ENCODE assay signal across 21 cellular contexts in genomic region chr10:4692206-4692605, GRCh38.
DNase-seq lines count a peak whose midpoint lies in the region; ATAC-seq, FAIRE-seq and TF ChIP-seq lines count a peak whose summit lies in the region.
"Had no signal": no experiment of that assay in that cellular context is flagged by ENCODE, and none has a peak within 500 bp of the region (broad histone marks: within the 10 kb centered on the region; RNA-seq: fewer than 3 reads in every experiment).

No MANE protein-coding gene starts in this region.

- peaks cover 7% of the 10 kb centered on the region for H3F3A ChIP-seq in PC-3 (ENCODE audit: low read length, unreplicated experiment)

- H3K27me3 ChIP-seq in PC-3 (ENCODE audit: low read length) (no peaks in the 10 kb centered on the region), bronchial epithelial cell (ENCODE audit: control insufficient read depth, insufficient read depth, low read length) (no peaks in the 10 kb centered on the region), osteoblast (ENCODE audit: insufficient read depth, low read length) (no peaks in the 10 kb centered on the region)

- H3K4me1 ChIP-seq in PC-3 (ENCODE audit: insufficient read depth, low read length) = peaks cover 34% of the 10 kb centered on the region
- H3K4me1 ChIP-seq in osteoblast (ENCODE audit: insufficient read depth, low read length) = peaks cover 16% of the 10 kb centered on the region

- H3K79me2 ChIP-seq in PC-3 (ENCODE audit: low read length) (no peaks in the 10 kb centered on the region), osteoblast (ENCODE audit: insufficient read depth, low read length) (no peaks in the 10 kb centered on the region)

- H3K27ac Mint-ChIP-seq in Calu3 (ENCODE audit: unreplicated experiment) = peak overlapping the region; percentile 67
- no peak overlapping the region for H3K27ac Mint-ChIP-seq in natural killer cell
- H3K27ac Mint-ChIP-seq: CD4-positive, alpha-beta T cell had no signal

- H3K4me3 ChIP-seq in PC-3 (ENCODE audit: low read length) (no peak overlapping the region), bronchial epithelial cell (ENCODE audit: low read depth, low read length) (no peak overlapping the region), osteoblast (ENCODE audit: insufficient read depth, low read length) (no peak overlapping the region)
- H3K4me3 ChIP-seq: GM12878, K562 had no signal

- peaks cover 3% of the 10 kb centered on the region for H3K9me3 Mint-ChIP-seq in Calu3 (ENCODE audit: low read depth, unreplicated experiment)
- no peaks in the 10 kb centered on the region for H3K9me3 Mint-ChIP-seq in natural killer cell
- H3K9me3 Mint-ChIP-seq: CD4-positive, alpha-beta T cell had no signal

- FAIRE-seq in bronchial epithelial cell (lab: Jason Lieb, UNC) = no peak
- FAIRE-seq: GM12878, H54, K562 had no signal

- H3K4me1 Mint-ChIP-seq in Calu3 (ENCODE audit: low read depth, unreplicated experiment) = peaks cover 51% of the 10 kb centered on the region
- H3K4me1 Mint-ChIP-seq in natural killer cell = no peaks in the 10 kb centered on the region

- peak; percentile 86 for ATAC-seq in PC-3
- no peak for ATAC-seq in natural killer cell
- ATAC-seq: GM12878, K562 had no signal

- H3K27ac ChIP-seq in PC-3 (ENCODE audit: low read length) = peak overlapping the region; percentile 100
- H3K27ac ChIP-seq in osteoblast (ENCODE audit: low read depth, low read length) = peak overlapping the region; percentile 56

- CTCF ChIA-PET in Calu3 (lab: Charles Lee) (interaction anchor here (0.8 to 1.4 kb wide), 4 partner anchors 12 to 79 kb away, joined by 3 to 8 read pairs (median 4); no protein-coding TSS in a partner anchor), PC-3 (lab: Charles Lee) (interaction anchor here (0.5 to 1.5 kb wide), 6 partner anchors 14 to 78 kb away, joined by 3 to 6 read pairs (median 4); no protein-coding TSS in a partner anchor)

- H3K4me3 Mint-ChIP-seq in Calu3 (ENCODE audit: low read depth, unreplicated experiment) (no peak overlapping the region), natural killer cell (no peak overlapping the region)
- H3K4me3 Mint-ChIP-seq: CD4-positive, alpha-beta T cell had no signal

- TF ChIP-seq CTCF in Calu3 (IDR thresholded peaks at IDR 0.05; ENCODE audit: unreplicated experiment) (no peak), PC-3 (conservative IDR thresholded peaks at IDR 0.05; ENCODE audit: low read depth, low read length) (no peak), bronchial epithelial cell (IDR thresholded peaks at IDR 0.05; ENCODE audit: insufficient read depth, low read length, severe bottlenecking) (no peak), osteoblast (IDR thresholded peaks at IDR 0.05; ENCODE audit: extremely low read depth, low read depth, low read length) (no peak), natural killer cell (IDR thresholded peaks at IDR 0.05) (no peak)

- no peaks in the 10 kb centered on the region for H3K36me3 ChIP-seq in PC-3 (ENCODE audit: low read depth, low read length)
- no peaks in the 10 kb centered on the region for H3K36me3 ChIP-seq in bronchial epithelial cell (ENCODE audit: control insufficient read depth, insufficient read depth, low read length)
- H3K36me3 ChIP-seq in osteoblast (ENCODE audit: insufficient read depth, low read length) = no peaks in the 10 kb centered on the region

- POLR2A ChIA-PET in PC-3 (lab: Charles Lee; ENCODE audit: unreplicated experiment) = interaction anchor here (0.5 to 1.2 kb wide), 11 partner anchors 20 to 907 kb away, joined by 3 to 31 read pairs (median 7); partner anchors contain the start of gene KLF6

- H3K36me3 Mint-ChIP-seq in Calu3 (ENCODE audit: insufficient read depth, unreplicated experiment) (peaks cover 7% of the 10 kb centered on the region), natural killer cell (no peaks in the 10 kb centered on the region)

- DNase-seq in Calu3 (no peak), PC-3 (peak; percentile 59), bronchial epithelial cell (ENCODE audit: low read depth) (peak; percentile 67), osteoblast (ENCODE audit: insufficient read length, low spot score, missing footprints) (no peak), NCI-H1105 treated with DMSO at 0.1 percent for 48 hours (lab: John Stamatoyannopoulos, UW) (no peak), natural killer cell (no peak), T-helper 1 cell (no peak)
- DNase-seq: CD4-positive, alpha-beta T cell; COR-L47; DMS 273 treated with DMSO at 0.1 percent for 48 hours; DMS79 treated with DMSO at 0.1 percent for 48 hours; MM.1S; NCI-H1092; NCI-H1436 treated with DMSO at 0.1 percent for 48 hours; NCI-H1930; NCI-H2227 treated with DMSO at 0.1 percent for 48 hours; NCI-H510A treated with DMSO at 0.1 percent for 48 hours; NCI-H748 treated with DMSO at 0.1 percent for 48 hours had no signal

- no peaks in the 10 kb centered on the region for H3K9me2 ChIP-seq in PC-3 (replicated peaks; ENCODE audit: low read length)

- H3K27me3 Mint-ChIP-seq in Calu3 (ENCODE audit: unreplicated experiment) (no peaks in the 10 kb centered on the region), natural killer cell (ENCODE audit: low read depth in 2 of 2) (peaks cover 12 to 21% of the 10 kb centered on the region in 2 donors)

- H3K4me2 ChIP-seq in PC-3 (ENCODE audit: low read length) (no peak overlapping the region; the same call in 1 of the 2 replicates), osteoblast (ENCODE audit: insufficient read depth, low read length) (peak overlapping the region; percentile 17)

- H3K9ac ChIP-seq in PC-3 (ENCODE audit: low read length) = peak overlapping the region; percentile 92

- H4K20me1 ChIP-seq in PC-3 (ENCODE audit: low read length) (no peaks in the 10 kb centered on the region), osteoblast (ENCODE audit: insufficient read depth, low read length) (no peaks in the 10 kb centered on the region)

- BruUV-seq in Calu3 (replicated peaks; lab: Mats Ljungman, UMichigan) = no TSS peak
- no TSS peak for BruUV-seq in PC-3 (replicated peaks; lab: Mats Ljungman, UMichigan)

- intact Hi-C loops in Calu3 (cut with micrococcal nuclease; ENCODE audit: unreplicated experiment) (no loop called here), PC-3 (cut with micrococcal nuclease) (loop anchor here (1.0 to 2.0 kb wide), 2 partner anchors 15 to 72 kb away; no protein-coding TSS in a partner anchor), natural killer cell (cut with micrococcal nuclease) (no loop called here)

- no peaks in the 10 kb centered on the region for H3K9me3 ChIP-seq in PC-3 (ENCODE audit: low read length)
- H3K9me3 ChIP-seq in osteoblast (ENCODE audit: low read depth, low read length) = no peaks in the 10 kb centered on the region

- H2AFZ ChIP-seq in PC-3 (ENCODE audit: low read length) (no peak overlapping the region), osteoblast (ENCODE audit: low read length) (peak overlapping the region; percentile 36)

Comparison
In these comparisons a context has a peak if more than half of its experiments do, and no peak if none do; other contexts are left out.
1. DNase-seq: peak in PC-3 (single experiment) and bronchial epithelial cell (single experiment); none in Calu3 (single experiment), osteoblast (single experiment), NCI-H1105 treated with DMSO at 0.1 percent for 48 hours (single experiment), natural killer cell (single experiment) and T-helper 1 cell (0 of 5).